In genomic region chr4:137825505-137825904, GRCh38 we compare ENCODE assay signal across 2 cellular contexts.
"Had no signal": no experiment of that assay in that cellular context is flagged by ENCODE, and none has a peak within 500 bp of the region (broad histone marks: within the 10 kb centered on the region; RNA-seq: fewer than 3 reads in every experiment).

No MANE protein-coding gene starts in this region.

- ATAC-seq: GM12878 had no signal

- H3K4me3 ChIP-seq: GM12878 had no signal

- DNase-seq: GDM1 had no signal
